ENCODE assay signal across 8 cellular contexts in genomic region chr19:2702170-2703076, GRCh38. TPM values are rescaled to one million over a fixed set of nuclear protein-coding genes. Genes with fewer than 3 reads are reported as not detected.
DNase-seq lines count a peak whose midpoint lies in the region; ATAC-seq, FAIRE-seq and TF ChIP-seq lines count a peak whose summit lies in the region.

Gene GNG7, minus strand, starts transcription at chr19:2702694. Its CDS starts 182,006 bp downstream, at chr19:2520688.

- H3K4me1 ChIP-seq in endothelial cell of umbilical vein (ENCODE audit: control insufficient read depth, extremely low read depth, insufficient read depth, low read length), result no peaks in the 10 kb centered on the region

- DNase-seq in NCI-H345 (lab: John Stamatoyannopoulos, UW) (peak; percentile 81), NCI-H345 treated with DMSO at 0.1 percent for 48 hours (lab: John Stamatoyannopoulos, UW; ENCODE audit: unreplicated experiment) (no peak), NOMO-1 treated with dmso at 0.1 percent for 144 hours (lab: John Stamatoyannopoulos, UW; ENCODE audit: unreplicated experiment) (peak; percentile 78), activated T-cell treated with anti-CD3 and anti-CD28 coated beads for 24 hours (ENCODE audit: low read depth) (peak; percentile 96), endothelial cell of umbilical vein (ENCODE audit: low read depth, low spot score) (peak; percentile 68), midbrain (lab: John Stamatoyannopoulos, UW) (peak; percentile 96)
- DNase-seq in stimulated activated CD8-positive, alpha-beta memory T cell treated with anti-CD3 and anti-CD28 coated beads, Interleukin-15, amount 100 ng/mL, for 24 hours (ENCODE audit: low read depth), result peak; percentile 93

- H3K79me2 ChIP-seq in endothelial cell of umbilical vein (ENCODE audit: control insufficient read depth, insufficient read depth, low read length), result no peaks in the 10 kb centered on the region

- peak within 1 kb of the TSS; percentile 34 for H2AFZ ChIP-seq in endothelial cell of umbilical vein (ENCODE audit: low read depth, low read length)

- no peaks in the 10 kb centered on the region for H3K9me1 ChIP-seq in endothelial cell of umbilical vein (replicated peaks; ENCODE audit: control insufficient read depth, extremely low read depth, insufficient read depth, low read length)

- intact Hi-C loops in endothelial cell of umbilical vein (cut with micrococcal nuclease), result no loop called here

- BruUV-seq in endothelial cell of umbilical vein (replicated peaks; lab: Mats Ljungman, UMichigan), result no TSS peak

- POLR2A ChIA-PET in endothelial cell of umbilical vein (lab: Charles Lee), result no interaction called here

- H3K9me3 ChIP-seq in endothelial cell of umbilical vein (replicated peaks; ENCODE audit: control insufficient read depth, insufficient read depth, low read length), result no peaks in the 10 kb centered on the region

- ATAC-seq in HG03108 (IDR thresholded peaks at IDR 0.05; ENCODE audit: unreplicated experiment), result peak; percentile 64

- H3K36me3 ChIP-seq in endothelial cell of umbilical vein (ENCODE audit: control insufficient read depth in 2 of 2, extremely low read depth in 1 of 2, insufficient read depth in 2 of 2, low read length in 2 of 2), result no peaks in the 10 kb centered on the region

- dilution Hi-C loops in endothelial cell of umbilical vein (cut with MboI; ENCODE audit: extremely low pct_ligation_motif_present, low sequenced_read_pairs), result no loop called here

- TF ChIP-seq CTCF in endothelial cell of umbilical vein (IDR thresholded peaks at IDR 0.05; ENCODE audit: extremely low read depth in 1 of 2, insufficient read depth in 1 of 2, low read depth in 1 of 2, low read length in 2 of 2), result no peak

- H3K4me2 ChIP-seq in endothelial cell of umbilical vein (ENCODE audit: insufficient read depth, low read length), result peak within 1 kb of the TSS; percentile 2

- no peak within 1 kb of the TSS for H3K9ac ChIP-seq in endothelial cell of umbilical vein (replicated peaks; ENCODE audit: extremely low read depth, insufficient read depth, low read length)

- peaks cover 20 to 25% of the 10 kb centered on the region in 2 experiments for H3K27me3 ChIP-seq in endothelial cell of umbilical vein (ENCODE audit: control insufficient read depth in 2 of 2, insufficient read depth in 2 of 2, low read length in 2 of 2)

- no peak for FAIRE-seq in endothelial cell of umbilical vein (lab: Jason Lieb, UNC)

- no peak for TF ChIP-seq POLR2A in endothelial cell of umbilical vein (IDR thresholded peaks at IDR 0.05; ENCODE audit: low read depth, low read length)

- H4K20me1 ChIP-seq in endothelial cell of umbilical vein (replicated peaks; ENCODE audit: control insufficient read depth, extremely low read depth, insufficient read depth, low read length), result no peaks in the 10 kb centered on the region

- CTCF ChIA-PET in endothelial cell of umbilical vein (lab: Charles Lee), result interaction anchor here (1.2 kb wide), 1 partner anchor 54 kb away, joined by 4 read pairs; no protein-coding TSS in a partner anchor

- peak within 1 kb of the TSS in 1 of 3 experiments; percentile 43 for H3K4me3 ChIP-seq in endothelial cell of umbilical vein (replicated peaks in 1 of 3; ENCODE audit: insufficient read depth in 1 of 3, low read depth in 1 of 3, low read length in 3 of 3)

- no peak within 1 kb of the TSS for H3K27ac ChIP-seq in endothelial cell of umbilical vein (ENCODE audit: insufficient read depth, low read depth, low read length)

TF ChIP-seq in endothelial cell of umbilical vein, 7 proteins besides CTCF, POLR2A, EP300 and RAD21:
- TF ChIP-seq FOS (IDR thresholded peaks at IDR 0.05; ENCODE audit: borderline replicate concordance, insufficient read depth, low read length) (no peak), MYC (IDR thresholded peaks at IDR 0.05; ENCODE audit: low read depth, low read length) (no peak), POLR2AphosphoS5 (IDR thresholded peaks at IDR 0.05; ENCODE audit: insufficient read depth, low read depth, low read length) (no peak), JUN (IDR thresholded peaks at IDR 0.05; ENCODE audit: borderline replicate concordance, insufficient read depth, insufficient read length, low read depth) (no peak), GATA2 (IDR thresholded peaks at IDR 0.05; ENCODE audit: insufficient read depth, insufficient read length, low read depth, low read length) (no peak), EZH2 (IDR thresholded peaks at IDR 0.05; ENCODE audit: borderline replicate concordance, low read depth, low read length, severe bottlenecking) (no peak), MAX (IDR thresholded peaks at IDR 0.05; ENCODE audit: insufficient read depth, insufficient read length) (no peak)

RNA-seq across cellular contexts. Expression of gene GNG7, which starts in this region (rescaled TPM):
- 0.72 and 0.84 TPM in 2 replicates for total RNA-seq in endothelial cell of umbilical vein
- 0.25 and 0.29 TPM in 2 replicates for polyA plus RNA-seq in endothelial cell of umbilical vein
- 0.17 and 0.30 TPM in 2 replicates for polyA plus RNA-seq in endothelial cell of umbilical vein (2011; cell fraction: cytosol; rRNA removed)
- polyA plus RNA-seq in endothelial cell of umbilical vein (2011; cell fraction: nucleus; rRNA removed), result 0.33 and 0.42 TPM in 2 replicates
- 0.35 and 0.76 TPM in 2 replicates for polyA plus RNA-seq in endothelial cell of umbilical vein (2012)
- polyA minus RNA-seq in endothelial cell of umbilical vein, result 0.19 and 0.28 TPM in 2 replicates
- polyA minus RNA-seq in endothelial cell of umbilical vein (2011; cell fraction: cytosol; rRNA and poly(A)+ RNA removed), result not detected
- not detected in 2 replicates for polyA minus RNA-seq in endothelial cell of umbilical vein (2011; cell fraction: nucleus; rRNA and poly(A)+ RNA removed)

Comparison
In these comparisons a context has a peak if more than half of its experiments do, and no peak if none do; other contexts are left out.
1. Peak in DNase-seq and H3K4me2 ChIP-seq in endothelial cell of umbilical vein; RNA of the gene not detected or under 1 TPM.